Comparison of ENCODE assay signal across 1 cellular context in genomic region chr2:27306136-27306535, GRCh38.
A peak's percentile ranks its signal among the peaks of the same experiment; 100 is the strongest.
TF ChIP-seq lines count a peak whose summit lies in the region.

No MANE protein-coding gene starts in this region.

TF ChIP-seq in WTC11, 78 proteins besides CTCF, POLR2A, EP300 and RAD21 (continued from another document):
- TF ChIP-seq PRDM15 (CRISPR knock-in tag; IDR thresholded peaks at IDR 0.05), result no peak
- TF ChIP-seq ESRRA (CRISPR knock-in tag; IDR thresholded peaks at IDR 0.05; ENCODE audit: borderline replicate concordance), result no peak
- 0 out of 2 replicates have a peak, but pooled peaks have one; percentile 16 for TF ChIP-seq FOXP1 (CRISPR knock-in tag; IDR thresholded peaks at IDR 0.05; ENCODE audit: borderline replicate concordance)
- no peak for TF ChIP-seq TEAD1 (CRISPR knock-in tag; IDR thresholded peaks at IDR 0.05)
- TF ChIP-seq SP1 (CRISPR knock-in tag; conservative IDR thresholded peaks at IDR 0.05), result no peak
- TF ChIP-seq NR3C1 (CRISPR knock-in tag; conservative IDR thresholded peaks at IDR 0.05; ENCODE audit: low read depth), result no peak
- TF ChIP-seq KAT7 (CRISPR knock-in tag; IDR thresholded peaks at IDR 0.05; ENCODE audit: borderline replicate concordance), result no peak
- TF ChIP-seq TP53 (CRISPR knock-in tag; IDR thresholded peaks at IDR 0.05), result no peak
- no peak for TF ChIP-seq ZNF263 (CRISPR knock-in tag; IDR thresholded peaks at IDR 0.05; ENCODE audit: low read depth)
- TF ChIP-seq JAZF1 (CRISPR knock-in tag; IDR thresholded peaks at IDR 0.05), result no peak
- peak; percentile 32; the same call in 1 of the 2 replicates for TF ChIP-seq USF1 (CRISPR knock-in tag; IDR thresholded peaks at IDR 0.05)
- TF ChIP-seq ZNF512 (CRISPR knock-in tag; IDR thresholded peaks at IDR 0.05; ENCODE audit: borderline replicate concordance), result no peak
- TF ChIP-seq ATF6 (CRISPR knock-in tag; IDR thresholded peaks at IDR 0.05), result no peak
- no peak for TF ChIP-seq SOX15 (CRISPR knock-in tag; IDR thresholded peaks at IDR 0.05)
- peak; percentile 50; the same call in 1 of the 2 replicates for TF ChIP-seq MAX (CRISPR knock-in tag; IDR thresholded peaks at IDR 0.05)
- TF ChIP-seq NR1H2 (CRISPR knock-in tag; IDR thresholded peaks at IDR 0.05), result no peak
